Comparison of ENCODE assay signal across 2 cellular contexts in genomic region chr15:89984001-89984400, GRCh38.
TF ChIP-seq lines count a peak whose summit lies in the region.

No MANE protein-coding gene starts in this region.

TF ChIP-seq in HEK293, 187 proteins besides CTCF, POLR2A, EP300 and RAD21:
- TF ChIP-seq ZNF366 (tag by site-specific recombination; conservative IDR thresholded peaks at IDR 0.05) (peak; percentile 61), TCF7L2 (IDR thresholded peaks at IDR 0.05; ENCODE audit: borderline replicate concordance, low read depth, low read length) (no peak)

TF ChIP-seq in H1, 55 proteins besides CTCF, POLR2A, EP300 and RAD21:
- TF ChIP-seq POU5F1 (IDR thresholded peaks at IDR 0.05; ENCODE audit: low read depth, low read length), result no peak
- no peak for TF ChIP-seq FOSL1 (IDR thresholded peaks at IDR 0.05; ENCODE audit: insufficient read depth, low read depth, low read length)
